Comparison of ENCODE assay signal across 8 cellular contexts in the genomic region with DNA sequence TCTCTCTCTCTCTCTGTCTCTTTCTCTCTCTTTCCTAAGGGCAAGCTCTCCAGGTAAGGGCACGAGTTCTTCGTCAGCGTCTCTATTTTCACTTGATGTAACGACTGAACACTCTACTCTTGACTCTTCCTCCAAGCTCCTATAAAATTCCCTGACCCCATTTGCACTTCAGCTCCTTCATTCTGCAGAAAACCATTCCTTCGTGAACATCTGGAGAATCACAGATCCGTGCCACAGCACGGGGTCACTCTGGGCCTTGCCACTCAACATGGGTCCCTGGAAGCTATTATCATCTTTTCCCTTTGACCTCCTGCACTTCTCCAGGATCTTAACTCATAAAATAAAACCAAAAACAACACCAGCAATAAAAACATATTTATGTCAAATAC.
DNase-seq lines count a peak whose midpoint lies in the region; ATAC-seq and TF ChIP-seq lines count a peak whose summit lies in the region.

No MANE protein-coding gene starts in this region.

- CTCF ChIA-PET in HEK293 (lab: Yijun Ruan, JAX) = interaction anchor here (0.7 to 1.7 kb wide), 8 partner anchors 8 to 531 kb away, joined by 3 to 6 read pairs (median 4); no protein-coding TSS in a partner anchor

- no peak for TF ChIP-seq POLR2A in right lobe of liver (IDR thresholded peaks at IDR 0.05)

- H3K27me3 ChIP-seq in right lobe of liver = no peaks in the 10 kb centered on the region

- 56% methylated on average over 7 of the region's 7 CpGs for WGBS in right lobe of liver (ENCODE audit: insufficient coverage, low coverage, low lambda C conversion rate, missing lambda C conversion rate)

- H3K27me3 Mint-ChIP-seq in activated naive CD8-positive, alpha-beta T cell treated with anti-CD3 and anti-CD28 coated beads, Interleukin-2, amount 50 U/mL, for 24 hours = peaks cover 12% of the 10 kb centered on the region
- H3K27me3 Mint-ChIP-seq in stimulated activated naive CD8-positive, alpha-beta T cell treated with anti-CD3 and anti-CD28 coated beads, Interleukin-15, amount 100 ng/mL, for 72 hours = peaks cover 60% of the 10 kb centered on the region

- H3K27ac Mint-ChIP-seq in activated naive CD8-positive, alpha-beta T cell treated with anti-CD3 and anti-CD28 coated beads, Interleukin-2, amount 50 U/mL, for 24 hours = no peak overlapping the region
- peak overlapping the region in 1 of 2 donors; percentile 71 for H3K27ac Mint-ChIP-seq in stimulated activated naive CD8-positive, alpha-beta T cell treated with anti-CD3 and anti-CD28 coated beads, Interleukin-15, amount 100 ng/mL, for 72 hours

- intact Hi-C loops in right lobe of liver (cut with DNase I) = no loop called here

- H3K27ac ChIP-seq in HEK293 (ENCODE audit: extremely low read depth, low read depth, low read length) (peak overlapping the region; percentile 66), right lobe of liver (peak overlapping the region; percentile 45 to 57 (median 55))

- no peak for ATAC-seq in activated naive CD8-positive, alpha-beta T cell treated with anti-CD3 and anti-CD28 coated beads, Interleukin-2, amount 50 U/mL, for 24 hours
- no peak for ATAC-seq in right lobe of liver
- ATAC-seq in stimulated activated naive CD8-positive, alpha-beta T cell treated with anti-CD3 and anti-CD28 coated beads, Interleukin-15, amount 100 ng/mL, for 72 hours = no peak

- no peak for DNase-seq in activated naive CD8-positive, alpha-beta T cell treated with anti-CD3 and anti-CD28 coated beads, Interleukin-2, amount 50 U/mL, for 24 hours
- DNase-seq in right lobe of liver (no peak), midbrain (lab: John Stamatoyannopoulos, UW) (no peak), dermis blood vessel endothelial cell (no peak), COLO668 (lab: John Stamatoyannopoulos, UW; ENCODE audit: unreplicated experiment) (no peak), AG20443 (ENCODE audit: low spot score) (no peak)
- no peak for DNase-seq in stimulated activated naive CD8-positive, alpha-beta T cell treated with anti-CD3 and anti-CD28 coated beads, Interleukin-15, amount 100 ng/mL, for 72 hours

- H3K9me3 ChIP-seq in HEK293 (ENCODE audit: control insufficient read depth, insufficient read depth, low read depth, low read length) (no peaks in the 10 kb centered on the region), right lobe of liver (no peaks in the 10 kb centered on the region)

- POLR2A ChIA-PET in HEK293 (lab: Yijun Ruan, JAX) = interaction anchor here (1.7 kb wide), 1 partner anchor 19 kb away, joined by 4 read pairs; no protein-coding TSS in a partner anchor

- TF ChIP-seq CTCF in HEK293 (tag by site-specific recombination; IDR thresholded peaks at IDR 0.05) = no peak
- TF ChIP-seq CTCF in right lobe of liver (IDR thresholded peaks at IDR 0.05) = no peak

- H3K36me3 ChIP-seq in HEK293 (ENCODE audit: control insufficient read depth in 2 of 2, insufficient read depth in 1 of 2, low read length in 2 of 2) (no peaks in the 10 kb centered on the region), right lobe of liver (no peaks in the 10 kb centered on the region)

- H3K4me3 Mint-ChIP-seq in activated naive CD8-positive, alpha-beta T cell treated with anti-CD3 and anti-CD28 coated beads, Interleukin-2, amount 50 U/mL, for 24 hours = peak overlapping the region; percentile 13
- peak overlapping the region; percentile 40 to 79 for H3K4me3 Mint-ChIP-seq in stimulated activated naive CD8-positive, alpha-beta T cell treated with anti-CD3 and anti-CD28 coated beads, Interleukin-15, amount 100 ng/mL, for 72 hours

- no peaks in the 10 kb centered on the region for H3K9me3 Mint-ChIP-seq in activated naive CD8-positive, alpha-beta T cell treated with anti-CD3 and anti-CD28 coated beads, Interleukin-2, amount 50 U/mL, for 24 hours
- H3K9me3 Mint-ChIP-seq in stimulated activated naive CD8-positive, alpha-beta T cell treated with anti-CD3 and anti-CD28 coated beads, Interleukin-15, amount 100 ng/mL, for 72 hours = no peaks in the 10 kb centered on the region

- no peak overlapping the region for H3K4me3 ChIP-seq in HEK293 (ENCODE audit: low read depth, low read length)
- H3K4me3 ChIP-seq in right lobe of liver = no peak overlapping the region

- peaks cover 14% of the 10 kb centered on the region for H3K4me1 Mint-ChIP-seq in activated naive CD8-positive, alpha-beta T cell treated with anti-CD3 and anti-CD28 coated beads, Interleukin-2, amount 50 U/mL, for 24 hours
- H3K4me1 Mint-ChIP-seq in stimulated activated naive CD8-positive, alpha-beta T cell treated with anti-CD3 and anti-CD28 coated beads, Interleukin-15, amount 100 ng/mL, for 72 hours = peaks cover 13% of the 10 kb centered on the region

- H3K4me1 ChIP-seq in HEK293 (ENCODE audit: control insufficient read depth, insufficient read depth, low read length) = peaks cover 11% of the 10 kb centered on the region
- H3K4me1 ChIP-seq in right lobe of liver = peaks cover 0 to 15% (median 8%) of the 10 kb centered on the region in 4 donors

- no peaks in the 10 kb centered on the region for H3K36me3 Mint-ChIP-seq in activated naive CD8-positive, alpha-beta T cell treated with anti-CD3 and anti-CD28 coated beads, Interleukin-2, amount 50 U/mL, for 24 hours (ENCODE audit: low read depth)

TF ChIP-seq in HEK293, 187 proteins besides CTCF, POLR2A, EP300 and RAD21:
- TF ChIP-seq ZNF843 (tag by site-specific recombination; IDR thresholded peaks at IDR 0.05) = no peak
- no peak for TF ChIP-seq ZNF664 (tag by site-specific recombination; IDR thresholded peaks at IDR 0.05)
- TF ChIP-seq, protein P1, sequence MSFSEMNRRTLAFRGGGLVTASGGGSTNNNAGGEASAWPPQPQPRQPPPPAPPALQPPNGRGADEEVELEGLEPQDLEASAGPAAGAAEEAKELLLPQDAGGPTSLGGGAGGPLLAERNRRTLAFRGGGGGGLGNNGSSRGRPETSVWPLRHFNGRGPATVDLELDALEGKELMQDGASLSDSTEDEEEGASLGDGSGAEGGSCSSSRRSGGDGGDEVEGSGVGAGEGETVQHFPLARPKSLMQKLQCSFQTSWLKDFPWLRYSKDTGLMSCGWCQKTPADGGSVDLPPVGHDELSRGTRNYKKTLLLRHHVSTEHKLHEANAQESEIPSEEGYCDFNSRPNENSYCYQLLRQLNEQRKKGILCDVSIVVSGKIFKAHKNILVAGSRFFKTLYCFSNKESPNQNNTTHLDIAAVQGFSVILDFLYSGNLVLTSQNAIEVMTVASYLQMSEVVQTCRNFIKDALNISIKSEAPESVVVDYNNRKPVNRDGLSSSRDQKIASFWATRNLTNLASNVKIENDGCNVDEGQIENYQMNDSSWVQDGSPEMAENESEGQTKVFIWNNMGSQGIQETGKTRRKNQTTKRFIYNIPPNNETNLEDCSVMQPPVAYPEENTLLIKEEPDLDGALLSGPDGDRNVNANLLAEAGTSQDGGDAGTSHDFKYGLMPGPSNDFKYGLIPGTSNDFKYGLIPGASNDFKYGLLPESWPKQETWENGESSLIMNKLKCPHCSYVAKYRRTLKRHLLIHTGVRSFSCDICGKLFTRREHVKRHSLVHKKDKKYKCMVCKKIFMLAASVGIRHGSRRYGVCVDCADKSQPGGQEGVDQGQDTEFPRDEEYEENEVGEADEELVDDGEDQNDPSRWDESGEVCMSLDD (tag by site-specific recombination; IDR thresholded peaks at IDR 0.05) = no peak
- TF ChIP-seq ZNF837 (tag by site-specific recombination; IDR thresholded peaks at IDR 0.05) = no peak
- no peak for TF ChIP-seq ZFHX2 (tag by site-specific recombination; conservative IDR thresholded peaks at IDR 0.05)
- TF ChIP-seq, protein P2, sequence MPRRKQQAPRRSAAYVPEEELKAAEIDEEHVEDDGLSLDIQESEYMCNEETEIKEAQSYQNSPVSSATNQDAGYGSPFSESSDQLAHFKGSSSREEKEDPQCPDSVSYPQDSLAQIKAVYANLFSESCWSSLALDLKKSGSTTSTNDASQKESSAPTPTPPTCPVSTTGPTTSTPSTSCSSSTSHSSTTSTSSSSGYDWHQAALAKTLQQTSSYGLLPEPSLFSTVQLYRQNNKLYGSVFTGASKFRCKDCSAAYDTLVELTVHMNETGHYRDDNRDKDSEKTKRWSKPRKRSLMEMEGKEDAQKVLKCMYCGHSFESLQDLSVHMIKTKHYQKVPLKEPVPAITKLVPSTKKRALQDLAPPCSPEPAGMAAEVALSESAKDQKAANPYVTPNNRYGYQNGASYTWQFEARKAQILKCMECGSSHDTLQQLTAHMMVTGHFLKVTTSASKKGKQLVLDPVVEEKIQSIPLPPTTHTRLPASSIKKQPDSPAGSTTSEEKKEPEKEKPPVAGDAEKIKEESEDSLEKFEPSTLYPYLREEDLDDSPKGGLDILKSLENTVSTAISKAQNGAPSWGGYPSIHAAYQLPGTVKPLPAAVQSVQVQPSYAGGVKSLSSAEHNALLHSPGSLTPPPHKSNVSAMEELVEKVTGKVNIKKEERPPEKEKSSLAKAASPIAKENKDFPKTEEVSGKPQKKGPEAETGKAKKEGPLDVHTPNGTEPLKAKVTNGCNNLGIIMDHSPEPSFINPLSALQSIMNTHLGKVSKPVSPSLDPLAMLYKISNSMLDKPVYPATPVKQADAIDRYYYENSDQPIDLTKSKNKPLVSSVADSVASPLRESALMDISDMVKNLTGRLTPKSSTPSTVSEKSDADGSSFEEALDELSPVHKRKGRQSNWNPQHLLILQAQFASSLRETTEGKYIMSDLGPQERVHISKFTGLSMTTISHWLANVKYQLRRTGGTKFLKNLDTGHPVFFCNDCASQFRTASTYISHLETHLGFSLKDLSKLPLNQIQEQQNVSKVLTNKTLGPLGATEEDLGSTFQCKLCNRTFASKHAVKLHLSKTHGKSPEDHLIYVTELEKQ (tag by site-specific recombination; IDR thresholded peaks at IDR 0.05; ENCODE audit: borderline replicate concordance) = no peak
- TF ChIP-seq HOXA7 (CRISPR knock-in tag; IDR thresholded peaks at IDR 0.05; ENCODE audit: borderline replicate concordance) = no peak
- no peak for TF ChIP-seq ZNF776 (tag by site-specific recombination; IDR thresholded peaks at IDR 0.05; ENCODE audit: borderline replicate concordance)
TF ChIP-seq in HEK293: peak in this region for 0.
